In genomic region chr7:40239755-40240303, GRCh38 we compare ENCODE assay signal across 13 cellular contexts.
"Had no signal": no experiment of that assay in that cellular context is flagged by ENCODE, and none has a peak within 500 bp of the region (broad histone marks: within the 10 kb centered on the region; RNA-seq: fewer than 3 reads in every experiment).

No MANE protein-coding gene starts in this region.

- H3K27ac ChIP-seq: colonic mucosa, esophagus squamous epithelium, foreskin keratinocyte, right atrium auricular region, sigmoid colon, skin epidermis had no signal

- H3K4me1 ChIP-seq: colonic mucosa, esophagus squamous epithelium, foreskin keratinocyte, right atrium auricular region, sigmoid colon had no signal

- H3K27me3 ChIP-seq: colonic mucosa, esophagus squamous epithelium, foreskin keratinocyte, right atrium auricular region, sigmoid colon had no signal

- DNase-seq: colonic mucosa; dermis blood vessel endothelial cell; esophagus squamous epithelium; foreskin keratinocyte; left colon; naive thymus-derived CD4-positive, alpha-beta T cell; sigmoid colon; stimulated activated CD4-positive, alpha-beta T cell treated with anti-CD3 and anti-CD28 coated beads, Interleukin-12 subunit alpha, Interleukin-12 subunit beta, amount 100 ng/mL, for 4 hours; stimulated activated CD4-positive, alpha-beta T cell treated with anti-CD3 and anti-CD28 coated beads, Interleukin-2, amount 100 ng/mL, for 48 hours; stimulated activated naive CD4-positive, alpha-beta T cell treated with Interleukin-2 at 50 U/mL for 16 hours; trophoblast cell had no signal

- H3K9me3 ChIP-seq: colonic mucosa, esophagus squamous epithelium, right atrium auricular region, sigmoid colon had no signal

- H3K36me3 ChIP-seq: colonic mucosa, esophagus squamous epithelium, right atrium auricular region, sigmoid colon had no signal

- H3K4me3 ChIP-seq: colonic mucosa, esophagus squamous epithelium, right atrium auricular region, sigmoid colon, skin epidermis had no signal
